8 cellular contexts compared by ENCODE assay signal in the genomic region with DNA sequence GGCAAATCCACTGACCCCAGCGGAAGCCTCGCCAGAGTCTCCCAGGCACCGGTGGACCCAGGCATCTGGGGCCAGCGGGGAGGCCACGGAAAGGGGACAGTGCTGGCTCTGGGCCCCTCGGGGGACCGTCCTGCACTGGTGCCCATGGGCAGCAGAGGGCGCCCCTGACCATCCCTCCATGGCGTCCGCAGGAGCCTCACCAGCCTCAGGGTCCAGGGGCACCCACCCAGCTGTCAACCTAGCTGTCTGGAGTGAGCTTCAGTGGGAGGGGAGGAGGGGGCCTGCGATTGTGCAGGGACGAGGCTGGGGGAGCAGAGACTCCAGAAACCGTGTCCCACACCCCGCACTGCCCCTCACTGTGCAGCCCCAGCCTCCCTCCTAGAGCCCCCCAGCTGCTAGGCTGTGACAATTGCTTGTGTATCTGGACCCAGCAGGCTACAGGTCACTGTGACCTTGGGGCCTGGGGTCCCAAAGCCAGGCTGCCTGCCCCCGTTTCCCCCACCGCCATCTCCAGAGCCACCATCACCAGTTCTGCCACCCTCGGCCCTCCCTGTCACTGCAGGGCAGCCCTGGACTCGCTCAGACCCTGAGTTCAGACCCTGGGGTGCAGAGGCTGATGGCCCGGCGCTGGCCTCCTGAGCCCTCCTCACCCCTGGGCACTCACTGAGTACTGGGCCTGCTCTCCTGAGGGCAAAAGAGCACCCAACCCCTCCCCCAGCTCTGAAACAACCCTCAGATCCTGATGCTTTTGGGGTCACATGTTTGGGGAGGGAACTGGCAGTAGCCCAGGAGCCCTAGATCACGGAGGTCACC. TPM values are rescaled to one million over a fixed set of nuclear protein-coding genes. Genes with fewer than 3 reads are reported as not detected.
DNase-seq lines count a peak whose midpoint lies in the region; ATAC-seq and TF ChIP-seq lines count a peak whose summit lies in the region.

No MANE protein-coding gene starts in this region.

- peaks cover 0 to 4% (median 0%) of the 10 kb centered on the region in 5 experiments for H3K9me3 Mint-ChIP-seq in brain

- peaks cover 53% of the 10 kb centered on the region for H3K4me1 ChIP-seq in SJSA1 (replicated peaks)

- H3K27ac ChIP-seq in SJSA1 = 0 out of 2 replicates have a peak overlapping the region, but pooled peaks have one; percentile 89

- H3K36me3 Mint-ChIP-seq in brain = no peaks in the 10 kb centered on the region

- no peaks in the 10 kb centered on the region for H3K36me3 ChIP-seq in SJSA1

- no peaks in the 10 kb centered on the region for H3K27me3 ChIP-seq in SJSA1 (replicated peaks)

- TF ChIP-seq CTCF in GM13976 (IDR thresholded peaks at IDR 0.05; ENCODE audit: borderline replicate concordance, control extremely low read depth, extremely low read depth, insufficient read depth, missing control alignments) (peak; percentile 85), brain (conservative IDR thresholded peaks at IDR 0.05) (peak; percentile 87 to 97)

- no peak overlapping the region for H3K4me3 ChIP-seq in SJSA1

- H3K27ac Mint-ChIP-seq in brain = peak overlapping the region in 2 of 5 experiments; percentile 24 to 64

- H3K27me3 Mint-ChIP-seq in brain = no peaks in the 10 kb centered on the region

- no peak overlapping the region for H3K4me3 Mint-ChIP-seq in brain

- ATAC-seq in left colon (peak; percentile 63), HG02588 (IDR thresholded peaks at IDR 0.05; ENCODE audit: unreplicated experiment) (no peak)

- no peaks in the 10 kb centered on the region for H3K9me3 ChIP-seq in SJSA1 (replicated peaks)

- intact Hi-C loops in left colon (cut with DNase I, micrococcal nuclease) = no loop called here

- in situ Hi-C loops in ACHN (cut with HindIII; ENCODE audit: low pct_ligation_motif_present, low pct_unique_long_range_greater_than_20kb, low sequenced_read_pairs) (no loop called here), GM13976 (cut with MboI; ENCODE audit: low sequenced_read_pairs, unreplicated experiment) (no loop called here)

- DNase-seq in ACHN (peak; percentile 34), GM13976 (ENCODE audit: low spot score) (peak; percentile 84), SJSA1 (ENCODE audit: low read depth in 1 of 2, low spot score in 2 of 2) (peak; percentile 64 to 75), left colon (peak in 1 of 2 donors; percentile 58), occipital lobe (lab: John Stamatoyannopoulos, UW) (no peak)
- DNase-seq in stimulated activated CD8-positive, alpha-beta memory T cell treated with anti-CD3 and anti-CD28 coated beads, Interleukin-12 subunit alpha, Interleukin-12 subunit beta, amount 100 ng/mL, for 1 hour (ENCODE audit: low read depth) = peak; percentile 34

- H3K4me1 Mint-ChIP-seq in brain = peaks cover 38% of the 10 kb centered on the region

RNA-seq across cellular contexts. Expression of a gene that starts 10.7 kb away (rescaled TPM):
- 108 and 149 TPM in 2 replicates for total RNA-seq in SJSA1 (2014; rRNA removed; shearing (Covaris generic))
- 48.4 TPM for polyA plus RNA-seq in brain (ENCODE audit: insufficient read depth, low read depth, low replicate concordance)
- total RNA-seq in left colon (100 to 1,000 TPM in 1 of 2 donors, 10 to 100 TPM in 1; 32.2 to 111 TPM), occipital lobe (41.0 TPM)
